In the genomic region with DNA sequence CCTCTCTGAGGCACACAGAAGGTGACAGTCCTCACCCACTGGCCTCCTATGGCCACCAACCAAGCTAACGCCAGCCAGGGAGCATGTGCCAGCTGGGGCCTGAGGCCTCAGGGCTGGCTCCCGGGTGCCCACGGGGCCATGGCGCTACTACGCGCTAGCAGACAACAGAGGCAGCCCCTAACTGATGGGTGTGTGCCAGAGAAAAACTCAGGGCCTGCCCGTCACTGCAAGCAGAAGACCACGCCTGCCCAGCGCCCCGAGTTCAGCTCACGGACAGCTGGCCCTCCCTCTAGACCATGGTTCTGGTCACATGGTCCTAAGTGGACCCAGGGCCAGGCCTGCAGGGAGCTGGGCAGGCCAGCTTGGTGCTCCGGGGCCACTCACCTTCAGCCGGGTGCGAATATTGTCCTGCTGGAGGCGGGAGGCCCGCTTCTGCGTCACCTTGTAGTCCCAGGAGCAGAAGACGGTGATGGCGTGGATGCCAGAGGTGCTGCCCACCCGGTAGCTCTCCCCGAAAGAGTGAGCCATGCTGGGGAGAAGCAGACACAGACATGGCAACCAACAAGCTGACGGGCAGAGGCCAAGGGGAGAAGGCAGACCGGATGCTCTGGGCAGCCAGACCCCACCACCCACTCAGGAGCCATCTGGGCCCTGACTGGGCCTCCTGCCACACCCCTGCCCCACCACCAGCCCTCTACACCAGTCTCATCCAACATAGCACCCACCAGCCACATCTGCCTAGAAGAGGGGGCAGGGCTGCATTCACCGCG, we compare ENCODE assay signal across 11 cellular contexts. TPM values are rescaled to one million over a fixed set of nuclear protein-coding genes. Genes with fewer than 3 reads are reported as not detected.
A peak's percentile ranks its signal among the peaks of the same experiment; 100 is the strongest.
DNase-seq lines count a peak whose midpoint lies in the region; ATAC-seq lines count a peak whose summit lies in the region.
"Had no signal": no experiment of that assay in that cellular context is flagged by ENCODE, and none has a peak within 500 bp of the region (broad histone marks: within the 10 kb centered on the region; RNA-seq: fewer than 3 reads in every experiment).

No MANE protein-coding gene starts in this region.

- CTCF ChIA-PET in activated naive CD4-positive, alpha-beta T cell treated with anti-CD3 and anti-CD28 coated beads for 36 hours (lab: Charles Lee): interaction anchor here (0.8 to 5.1 kb wide), 5 partner anchors 8 to 129 kb away, joined by 3 to 45 read pairs (median 3); a partner anchor contains a TSS

- H3K4me3 Mint-ChIP-seq in activated naive CD4-positive, alpha-beta T cell treated with anti-CD3 and anti-CD28 coated beads for 36 hours: peak overlapping the region; percentile 72
- peak overlapping the region; percentile 74 for H3K4me3 Mint-ChIP-seq in activated naive CD8-positive, alpha-beta T cell treated with anti-CD3 and anti-CD28 coated beads, Interleukin-2, amount 50 U/mL, for 24 hours
- H3K4me3 Mint-ChIP-seq in stimulated activated effector memory CD8-positive, alpha-beta T cell treated with anti-CD3 and anti-CD28 coated beads, Interleukin-12 subunit alpha, Interleukin-12 subunit beta, amount 100 ng/mL, for 72 hours: peak overlapping the region; percentile 99

- H3K27ac Mint-ChIP-seq in activated naive CD4-positive, alpha-beta T cell treated with anti-CD3 and anti-CD28 coated beads for 36 hours: peak overlapping the region; percentile 80
- H3K27ac Mint-ChIP-seq in activated naive CD4-positive, alpha-beta T cell treated with anti-CD3 and anti-CD28 coated beads, Interleukin-2, amount 50 U/mL, for 72 hours: peak overlapping the region in 1 of 2 donors; percentile 18
- H3K27ac Mint-ChIP-seq in activated naive CD8-positive, alpha-beta T cell treated with anti-CD3 and anti-CD28 coated beads, Interleukin-2, amount 50 U/mL, for 24 hours: peak overlapping the region; percentile 61
- peak overlapping the region; percentile 91 for H3K27ac Mint-ChIP-seq in stimulated activated effector memory CD8-positive, alpha-beta T cell treated with anti-CD3 and anti-CD28 coated beads, Interleukin-12 subunit alpha, Interleukin-12 subunit beta, amount 100 ng/mL, for 72 hours

- peaks cover 49% of the 10 kb centered on the region for H3K36me3 ChIP-seq in KOPT-K1 (ENCODE audit: insufficient read depth, low read length)

- H3K27ac ChIP-seq in KOPT-K1 (ENCODE audit: low read depth, low read length, poor library complexity, severe bottlenecking): peak overlapping the region; percentile 56

- peak; percentile 16 for DNase-seq in activated naive CD4-positive, alpha-beta T cell treated with anti-CD3 and anti-CD28 coated beads for 36 hours
- DNase-seq in activated naive CD4-positive, alpha-beta T cell treated with anti-CD3 and anti-CD28 coated beads, Interleukin-2, amount 50 U/mL, for 72 hours (ENCODE audit: low spot score in 2 of 2): no peak
- no peak for DNase-seq in activated naive CD8-positive, alpha-beta T cell treated with anti-CD3 and anti-CD28 coated beads, Interleukin-2, amount 50 U/mL, for 24 hours
- no peak for DNase-seq in stimulated activated effector memory CD8-positive, alpha-beta T cell treated with anti-CD3 and anti-CD28 coated beads, Interleukin-12 subunit alpha, Interleukin-12 subunit beta, amount 100 ng/mL, for 72 hours (ENCODE audit: low spot score in 2 of 2)
- DNase-seq in SHP77 treated with DMSO at 0.1 percent for 48 hours (lab: John Stamatoyannopoulos, UW): no peak
- DNase-seq: cortex of kidney, NCI-H1436 had no signal

- peaks cover 63% of the 10 kb centered on the region for H3K4me1 Mint-ChIP-seq in activated naive CD4-positive, alpha-beta T cell treated with anti-CD3 and anti-CD28 coated beads for 36 hours (ENCODE audit: low read depth)
- peaks cover 63% of the 10 kb centered on the region for H3K4me1 Mint-ChIP-seq in activated naive CD8-positive, alpha-beta T cell treated with anti-CD3 and anti-CD28 coated beads, Interleukin-2, amount 50 U/mL, for 24 hours
- H3K4me1 Mint-ChIP-seq in stimulated activated effector memory CD8-positive, alpha-beta T cell treated with anti-CD3 and anti-CD28 coated beads, Interleukin-12 subunit alpha, Interleukin-12 subunit beta, amount 100 ng/mL, for 72 hours: peaks cover 66% of the 10 kb centered on the region

- no peaks in the 10 kb centered on the region for H3K9me3 ChIP-seq in KOPT-K1 (ENCODE audit: insufficient read depth, low read length, poor library complexity, severe bottlenecking)

- ATAC-seq in activated naive CD4-positive, alpha-beta T cell treated with anti-CD3 and anti-CD28 coated beads, Interleukin-2, amount 50 U/mL, for 72 hours: no peak
- ATAC-seq in activated naive CD8-positive, alpha-beta T cell treated with anti-CD3 and anti-CD28 coated beads, Interleukin-2, amount 50 U/mL, for 24 hours: no peak
- ATAC-seq in stimulated activated effector memory CD8-positive, alpha-beta T cell treated with anti-CD3 and anti-CD28 coated beads, Interleukin-12 subunit alpha, Interleukin-12 subunit beta, amount 100 ng/mL, for 72 hours: peak; percentile 2
- ATAC-seq in GM18517 (IDR thresholded peaks at IDR 0.05; ENCODE audit: unreplicated experiment) (no peak), GM21447 (IDR thresholded peaks at IDR 0.05; ENCODE audit: unreplicated experiment) (no peak)

- H3K36me3 Mint-ChIP-seq in activated naive CD4-positive, alpha-beta T cell treated with anti-CD3 and anti-CD28 coated beads for 36 hours (ENCODE audit: low read depth): peaks cover 41% of the 10 kb centered on the region
- peaks cover 12 to 42% of the 10 kb centered on the region in 2 donors for H3K36me3 Mint-ChIP-seq in activated naive CD4-positive, alpha-beta T cell treated with anti-CD3 and anti-CD28 coated beads, Interleukin-2, amount 50 U/mL, for 72 hours
- H3K36me3 Mint-ChIP-seq in activated naive CD8-positive, alpha-beta T cell treated with anti-CD3 and anti-CD28 coated beads, Interleukin-2, amount 50 U/mL, for 24 hours (ENCODE audit: low read depth): peaks cover 29% of the 10 kb centered on the region
- peaks cover 90% of the 10 kb centered on the region for H3K36me3 Mint-ChIP-seq in stimulated activated effector memory CD8-positive, alpha-beta T cell treated with anti-CD3 and anti-CD28 coated beads, Interleukin-12 subunit alpha, Interleukin-12 subunit beta, amount 100 ng/mL, for 72 hours

- no peaks in the 10 kb centered on the region for H3K27me3 Mint-ChIP-seq in activated naive CD4-positive, alpha-beta T cell treated with anti-CD3 and anti-CD28 coated beads for 36 hours (ENCODE audit: low read depth)
- no peaks in the 10 kb centered on the region for H3K27me3 Mint-ChIP-seq in activated naive CD8-positive, alpha-beta T cell treated with anti-CD3 and anti-CD28 coated beads, Interleukin-2, amount 50 U/mL, for 24 hours

- H3K9me3 Mint-ChIP-seq in activated naive CD4-positive, alpha-beta T cell treated with anti-CD3 and anti-CD28 coated beads for 36 hours: no peaks in the 10 kb centered on the region
- no peaks in the 10 kb centered on the region for H3K9me3 Mint-ChIP-seq in activated naive CD4-positive, alpha-beta T cell treated with anti-CD3 and anti-CD28 coated beads, Interleukin-2, amount 50 U/mL, for 72 hours
- no peaks in the 10 kb centered on the region for H3K9me3 Mint-ChIP-seq in activated naive CD8-positive, alpha-beta T cell treated with anti-CD3 and anti-CD28 coated beads, Interleukin-2, amount 50 U/mL, for 24 hours
- H3K9me3 Mint-ChIP-seq in stimulated activated effector memory CD8-positive, alpha-beta T cell treated with anti-CD3 and anti-CD28 coated beads, Interleukin-12 subunit alpha, Interleukin-12 subunit beta, amount 100 ng/mL, for 72 hours: no peaks in the 10 kb centered on the region

- intact Hi-C loops in activated naive CD4-positive, alpha-beta T cell treated with anti-CD3 and anti-CD28 coated beads for 36 hours (cut with micrococcal nuclease): no loop called here

RNA-seq across cellular contexts. Expression of a gene that starts 6.1 kb away (rescaled TPM):
- 10 to 100 TPM; 79.0 to 85.6 TPM for total RNA-seq in activated naive CD4-positive, alpha-beta T cell treated with anti-CD3 and anti-CD28 coated beads for 36 hours
- total RNA-seq in activated naive CD4-positive, alpha-beta T cell treated with anti-CD3 and anti-CD28 coated beads, Interleukin-2, amount 50 U/mL, for 72 hours: 100 to 1,000 TPM; 165 to 233 TPM

RNA-seq across cellular contexts. Expression of a gene that starts 8.2 kb away (rescaled TPM):
- 100 to 1,000 TPM; 105 to 110 TPM for total RNA-seq in activated naive CD4-positive, alpha-beta T cell treated with anti-CD3 and anti-CD28 coated beads for 36 hours
- total RNA-seq in activated naive CD4-positive, alpha-beta T cell treated with anti-CD3 and anti-CD28 coated beads, Interleukin-2, amount 50 U/mL, for 72 hours: 100 to 1,000 TPM; 165 to 187 TPM

RNA-seq across cellular contexts. Expression of a gene that starts 23.8 kb away (rescaled TPM):
- total RNA-seq in activated naive CD4-positive, alpha-beta T cell treated with anti-CD3 and anti-CD28 coated beads for 36 hours: not detected
- not detected for total RNA-seq in activated naive CD4-positive, alpha-beta T cell treated with anti-CD3 and anti-CD28 coated beads, Interleukin-2, amount 50 U/mL, for 72 hours
- total RNA-seq: mesenteric fat pad had no signal

RNA-seq across cellular contexts. Expression of a gene that starts 46.0 kb away (rescaled TPM):
- total RNA-seq in activated naive CD4-positive, alpha-beta T cell treated with anti-CD3 and anti-CD28 coated beads for 36 hours: 100 to 1,000 TPM in 1 of 2 experiments, 10 to 100 TPM in 1; 96.3 to 103 TPM
- total RNA-seq in activated naive CD4-positive, alpha-beta T cell treated with anti-CD3 and anti-CD28 coated beads, Interleukin-2, amount 50 U/mL, for 72 hours: 10 to 100 TPM; 84.0 to 92.7 TPM
